Comparison of ENCODE assay signal across 34 cellular contexts in the genomic region with DNA sequence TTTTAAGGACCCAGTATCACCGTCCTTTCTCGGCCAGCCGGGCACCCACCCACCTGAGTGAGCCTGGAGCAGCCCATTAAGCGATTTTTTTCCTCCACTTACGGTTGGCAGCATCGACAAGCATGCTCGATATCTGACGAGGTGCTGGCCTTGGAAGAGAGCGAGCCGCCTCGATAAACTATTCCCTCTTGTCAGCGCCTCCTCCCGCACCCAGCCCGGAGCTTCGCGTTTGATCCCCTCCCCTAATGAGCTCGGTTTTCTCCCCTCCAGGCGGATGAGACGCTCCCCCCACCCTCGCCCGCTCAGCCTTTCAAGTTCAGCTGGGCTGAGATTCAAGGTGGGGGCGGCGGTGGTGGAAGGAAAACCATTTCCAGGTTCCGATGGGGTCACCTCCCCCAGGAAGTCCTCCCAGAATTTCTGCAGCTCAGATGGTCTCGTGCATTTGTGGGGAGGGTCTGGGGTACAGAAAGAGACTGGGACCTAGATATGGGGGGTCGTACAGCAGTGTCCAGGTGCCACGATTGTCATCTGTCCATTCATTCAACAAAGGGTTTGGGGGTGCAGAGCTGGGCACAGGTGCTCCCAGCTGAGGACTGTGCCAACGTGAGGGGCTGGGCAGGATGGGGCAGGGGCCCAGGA. TPM values are rescaled to one million over a fixed set of nuclear protein-coding genes. Genes with fewer than 3 reads are reported as not detected.
"Had no signal": no experiment of that assay in that cellular context is flagged by ENCODE, and none has a peak within 500 bp of the region (broad histone marks: within the 10 kb centered on the region; RNA-seq: fewer than 3 reads in every experiment).

No MANE protein-coding gene starts in this region.

- H3K4me3 Mint-ChIP-seq: dendritic cell treated with granulocyte-macrophage colony-stimulating factor and Interleukin-4, amounts not matched to agents 40 ng/mL and 50 ng/mL, for 4 days; endodermal cell; immature natural killer cell; mesothelial cell of epicardium; nephron progenitor cell; stimulated activated naive B cell treated with anti-CD40 and anti-IgM and Interleukin-4, amounts not matched to agents 10 μg/mL and 1 μg/mL and 100 μg/mL, for 72 hours; stimulated activated naive CD8-positive, alpha-beta T cell treated with anti-CD3 and anti-CD28 coated beads, Interleukin-15, Interleukin-2, amounts not matched to agents 100 ng/mL and 50 ng/mL, for 24 hours had no signal

- H3K9me3 Mint-ChIP-seq: dendritic cell treated with granulocyte-macrophage colony-stimulating factor and Interleukin-4, amounts not matched to agents 40 ng/mL and 50 ng/mL, for 4 days; endodermal cell; immature natural killer cell; mesothelial cell of epicardium; nephron progenitor cell; stimulated activated naive B cell treated with anti-CD40 and anti-IgM and Interleukin-4, amounts not matched to agents 10 μg/mL and 1 μg/mL and 100 μg/mL, for 72 hours; stimulated activated naive CD8-positive, alpha-beta T cell treated with anti-CD3 and anti-CD28 coated beads, Interleukin-15, Interleukin-2, amounts not matched to agents 100 ng/mL and 50 ng/mL, for 24 hours had no signal

- H3K36me3 Mint-ChIP-seq: immature natural killer cell; mesothelial cell of epicardium; naive B cell; stimulated activated naive B cell treated with anti-CD40 and anti-IgM and Interleukin-4, amounts not matched to agents 10 μg/mL and 1 μg/mL and 100 μg/mL, for 72 hours had no signal

- ATAC-seq: foreskin keratinocyte; gastroesophageal sphincter; heart left ventricle; left lobe of liver; mucosa of descending colon; right cardiac atrium; stimulated activated naive B cell treated with anti-CD40 and anti-IgM and Interleukin-4, amounts not matched to agents 10 μg/mL and 1 μg/mL and 100 μg/mL, for 72 hours had no signal

- H3K9me3 ChIP-seq: colonic mucosa, esophagus muscularis mucosa, heart left ventricle, mucosa of descending colon, prostate gland, sigmoid colon, thoracic aorta, upper lobe of left lung had no signal

- H3K27ac Mint-ChIP-seq: dendritic cell treated with granulocyte-macrophage colony-stimulating factor and Interleukin-4, amounts not matched to agents 40 ng/mL and 50 ng/mL, for 4 days; endodermal cell; immature natural killer cell; mesothelial cell of epicardium; naive B cell; nephron progenitor cell; stimulated activated naive B cell treated with anti-CD40 and anti-IgM and Interleukin-4, amounts not matched to agents 10 μg/mL and 1 μg/mL and 100 μg/mL, for 72 hours; stimulated activated naive CD8-positive, alpha-beta T cell treated with anti-CD3 and anti-CD28 coated beads, Interleukin-15, Interleukin-2, amounts not matched to agents 100 ng/mL and 50 ng/mL, for 24 hours had no signal

- H3K4me1 ChIP-seq: colonic mucosa, esophagus muscularis mucosa, foreskin keratinocyte, gastroesophageal sphincter, heart left ventricle, prostate gland, sigmoid colon, tibial nerve, upper lobe of left lung had no signal

- DNase-seq: colonic mucosa; effector CD8-positive, alpha-beta T cell; foreskin keratinocyte; heart left ventricle; hippocampal formation; immature natural killer cell; islet precursor cell; mesenchymal stem cell; mucosa of descending colon; naive B cell; nucleus accumbens; right cardiac atrium; sigmoid colon; stimulated activated CD4-positive, alpha-beta T cell treated with anti-CD3 and anti-CD28 coated beads, Interleukin-4, amount 100 ng/mL, for 4 hours; stimulated activated naive B cell treated with anti-CD40 and anti-IgM and Interleukin-4, amounts not matched to agents 10 μg/mL and 1 μg/mL and 100 μg/mL, for 72 hours; upper lobe of left lung had no signal

- H3K36me3 ChIP-seq: colonic mucosa, esophagus muscularis mucosa, gastroesophageal sphincter, heart left ventricle, prostate gland, sigmoid colon, thoracic aorta, tibial nerve, upper lobe of left lung had no signal

- H3K27ac ChIP-seq: colonic mucosa, epithelial cell of prostate, esophagus muscularis mucosa, foreskin keratinocyte, gastroesophageal sphincter, heart left ventricle, prostate gland, sigmoid colon, thoracic aorta, tibial nerve, upper lobe of left lung had no signal

- H3K4me1 Mint-ChIP-seq: endodermal cell; immature natural killer cell; mesothelial cell of epicardium; naive B cell; nephron progenitor cell; stimulated activated naive B cell treated with anti-CD40 and anti-IgM and Interleukin-4, amounts not matched to agents 10 μg/mL and 1 μg/mL and 100 μg/mL, for 72 hours had no signal

- H3K4me3 ChIP-seq: colonic mucosa, esophagus muscularis mucosa, gastroesophageal sphincter, heart left ventricle, lung, mucosa of descending colon, prostate gland, sigmoid colon, thoracic aorta, tibial nerve, upper lobe of left lung had no signal

RNA-seq across cellular contexts. Expression of a gene that starts 18.9 kb away (rescaled TPM):
- total RNA-seq: chondrocyte, esophagus muscularis mucosa, fibroblast of lung, foreskin keratinocyte, heart left ventricle, liver, lung, mesothelial cell of epicardium, mucosa of descending colon, osteocyte, prostate gland, right cardiac atrium, sigmoid colon, skeletal muscle tissue, tibial nerve, upper lobe of left lung had no signal
- polyA plus RNA-seq: fibroblast of lung, foreskin keratinocyte, heart left ventricle, immature natural killer cell, liver, lung, right cardiac atrium, sigmoid colon had no signal
